15 cellular contexts compared by ENCODE assay signal in genomic region chr4:169059294-169060201, GRCh38. TPM values are rescaled to one million over a fixed set of nuclear protein-coding genes. Genes with fewer than 3 reads are reported as not detected.
DNase-seq lines count a peak whose midpoint lies in the region; ATAC-seq and TF ChIP-seq lines count a peak whose summit lies in the region.
"Had no signal": no experiment of that assay in that cellular context is flagged by ENCODE, and none has a peak within 500 bp of the region (broad histone marks: within the 10 kb centered on the region; RNA-seq: fewer than 3 reads in every experiment).

No MANE protein-coding gene starts in this region.

- no peak for ATAC-seq in HG03460 (IDR thresholded peaks at IDR 0.05; ENCODE audit: unreplicated experiment)
- ATAC-seq: naive thymus-derived CD8-positive, alpha-beta T cell had no signal

- no peak overlapping the region for H2BK120ac ChIP-seq in neuronal stem cell (ENCODE audit: low read depth, low read length)

- H2AK5ac ChIP-seq in neuronal stem cell (ENCODE audit: low read depth, low read length): no peak overlapping the region

- peak overlapping the region; percentile 7 for H3K27ac Mint-ChIP-seq in glutamatergic neuron (ENCODE audit: unreplicated experiment)
- no peak overlapping the region for H3K27ac Mint-ChIP-seq in activated naive CD4-positive, alpha-beta T cell treated with anti-CD3 and anti-CD28 coated beads, Interleukin-2, amount 10 ng/mL, durations not matched to agents 7 days and 5 days

- H2BK15ac ChIP-seq in neuronal stem cell (ENCODE audit: low read length): peak overlapping the region; percentile 13

- peaks cover 5% of the 10 kb centered on the region for H3K27me3 Mint-ChIP-seq in glutamatergic neuron (ENCODE audit: unreplicated experiment)
- peaks cover 2% of the 10 kb centered on the region for H3K27me3 Mint-ChIP-seq in activated naive CD4-positive, alpha-beta T cell treated with anti-CD3 and anti-CD28 coated beads, Interleukin-2, amount 10 ng/mL, durations not matched to agents 7 days and 5 days

- H3K18ac ChIP-seq in neuronal stem cell (ENCODE audit: low read length): no peak overlapping the region

- H3K9me3 ChIP-seq in neuronal stem cell (replicated peaks in 1 of 2; ENCODE audit: control insufficient read depth in 2 of 2, insufficient read depth in 1 of 2, low read depth in 1 of 2, low read length in 2 of 2): no peaks in the 10 kb centered on the region

- no peak overlapping the region for H3K4me2 ChIP-seq in neuronal stem cell (ENCODE audit: insufficient read depth, low read length, poor library complexity, severe bottlenecking)

- CTCF ChIA-PET in activated naive CD4-positive, alpha-beta T cell treated with anti-CD3 and anti-CD28 coated beads, Interleukin-2, amount 10 ng/mL, durations not matched to agents 7 days and 5 days (lab: Charles Lee): no interaction called here

- peaks cover 0 to 2% of the 10 kb centered on the region in 2 donors for H3K4me1 ChIP-seq in neuronal stem cell (ENCODE audit: control insufficient read depth in 2 of 2, insufficient read depth in 1 of 2, low read depth in 1 of 2, low read length in 2 of 2)

- H4K8ac ChIP-seq in neuronal stem cell (ENCODE audit: low read depth, low read length): no peak overlapping the region

- H3K14ac ChIP-seq in neuronal stem cell (ENCODE audit: low read length): no peak overlapping the region

- H2BK12ac ChIP-seq in neuronal stem cell (ENCODE audit: low read length): no peak overlapping the region

- H3K4me3 ChIP-seq in neuronal stem cell (ENCODE audit: low read length in 2 of 2): no peak overlapping the region

- DNase-seq in NCI-H82 (lab: John Stamatoyannopoulos, UW): peak; percentile 12
- no peak for DNase-seq in NCI-H82 treated with DMSO at 0.1 percent for 48 hours (lab: John Stamatoyannopoulos, UW; ENCODE audit: unreplicated experiment)
- DNase-seq in glutamatergic neuron: no peak
- no peak for DNase-seq in neuronal stem cell (ENCODE audit: low spot score)
- no peak for DNase-seq in activated naive CD4-positive, alpha-beta T cell treated with anti-CD3 and anti-CD28 coated beads, Interleukin-2, amount 10 ng/mL, durations not matched to agents 7 days and 5 days
- no peak for DNase-seq in NCI-H1436 (lab: John Stamatoyannopoulos, UW)
- no peak for DNase-seq in cortex of kidney (lab: John Stamatoyannopoulos, UW)
- DNase-seq: 8988T; cerebellar nuclear complex; EL; naive thymus-derived CD8-positive, alpha-beta T cell; NCI-H1930; stimulated activated naive CD4-positive, alpha-beta T cell treated with Interleukin-2 at 50 U/mL for 16 hours; T-helper 9 cell had no signal

- peak overlapping the region; percentile 69 for H2AFZ ChIP-seq in neuronal stem cell (ENCODE audit: low read length)

- WGBS in neuronal stem cell (ENCODE audit: extremely low coverage in 2 of 2, insufficient read length in 2 of 2, insufficient replicate concordance in 1 of 2), 2 donors: no CpG with 5 or more reads among the region's 22 CpGs

- H3K4me1 Mint-ChIP-seq in glutamatergic neuron (ENCODE audit: low read depth, unreplicated experiment): peaks cover 6% of the 10 kb centered on the region
- no peaks in the 10 kb centered on the region for H3K4me1 Mint-ChIP-seq in activated naive CD4-positive, alpha-beta T cell treated with anti-CD3 and anti-CD28 coated beads, Interleukin-2, amount 10 ng/mL, durations not matched to agents 7 days and 5 days
- H3K4me1 Mint-ChIP-seq: naive thymus-derived CD8-positive, alpha-beta T cell had no signal

- no peak for TF ChIP-seq CTCF in glutamatergic neuron (IDR thresholded peaks at IDR 0.05; ENCODE audit: partially characterized antibody, unreplicated experiment)

- H3K4me3 Mint-ChIP-seq in glutamatergic neuron (ENCODE audit: unreplicated experiment): no peak overlapping the region
- no peak overlapping the region for H3K4me3 Mint-ChIP-seq in activated naive CD4-positive, alpha-beta T cell treated with anti-CD3 and anti-CD28 coated beads, Interleukin-2, amount 10 ng/mL, durations not matched to agents 7 days and 5 days
- H3K4me3 Mint-ChIP-seq: naive thymus-derived CD8-positive, alpha-beta T cell had no signal

- no peaks in the 10 kb centered on the region for H3K79me1 ChIP-seq in neuronal stem cell (ENCODE audit: low read depth, low read length)

- H2BK5ac ChIP-seq in neuronal stem cell (ENCODE audit: low read length): no peak overlapping the region

- H3K9ac ChIP-seq in neuronal stem cell (ENCODE audit: low read depth, low read length, poor library complexity): no peak overlapping the region

- no peak overlapping the region for H4K91ac ChIP-seq in neuronal stem cell (ENCODE audit: low read depth, low read length, poor library complexity)

- no peaks in the 10 kb centered on the region for H3K27me3 ChIP-seq in neuronal stem cell (ENCODE audit: control insufficient read depth in 3 of 3, insufficient read depth in 3 of 3, low read depth in 1 of 3, low read length in 3 of 3)

- H3K36me3 Mint-ChIP-seq in glutamatergic neuron (ENCODE audit: unreplicated experiment): peaks cover 4% of the 10 kb centered on the region
- H3K36me3 Mint-ChIP-seq in activated naive CD4-positive, alpha-beta T cell treated with anti-CD3 and anti-CD28 coated beads, Interleukin-2, amount 10 ng/mL, durations not matched to agents 7 days and 5 days: no peaks in the 10 kb centered on the region
- H3K36me3 Mint-ChIP-seq: naive thymus-derived CD8-positive, alpha-beta T cell had no signal

- no peak overlapping the region for H3K23ac ChIP-seq in neuronal stem cell (ENCODE audit: low read depth, low read length, poor library complexity)

- no peak overlapping the region for H3K4ac ChIP-seq in neuronal stem cell (ENCODE audit: low read length)

- no peaks in the 10 kb centered on the region for H3K9me3 Mint-ChIP-seq in glutamatergic neuron (ENCODE audit: unreplicated experiment)
- no peaks in the 10 kb centered on the region for H3K9me3 Mint-ChIP-seq in activated naive CD4-positive, alpha-beta T cell treated with anti-CD3 and anti-CD28 coated beads, Interleukin-2, amount 10 ng/mL, durations not matched to agents 7 days and 5 days
- H3K9me3 Mint-ChIP-seq: naive thymus-derived CD8-positive, alpha-beta T cell had no signal

- H3K27ac ChIP-seq in neuronal stem cell (replicated peaks; ENCODE audit: low read length): no peak overlapping the region

- H3K36me3 ChIP-seq in neuronal stem cell (replicated peaks in 1 of 2; ENCODE audit: control insufficient read depth in 2 of 2, insufficient read depth in 2 of 2, low read length in 2 of 2): no peaks in the 10 kb centered on the region

RNA-seq across cellular contexts. Expression of gene CBR4, which starts 49.5 kb away (rescaled TPM):
- 59.1 TPM for total RNA-seq in glutamatergic neuron (ENCODE audit: unreplicated experiment)
- 21.2 TPM for polyA plus RNA-seq in neuronal stem cell (2013, experiment 1 of 2)
- polyA plus RNA-seq in neuronal stem cell (2013, experiment 2 of 2): 22.2 TPM
